ENCODE assay signal across 24 cellular contexts in genomic region chr11:115333951-115334350, GRCh38.
"Had no signal": no experiment of that assay in that cellular context is flagged by ENCODE, and none has a peak within 500 bp of the region (broad histone marks: within the 10 kb centered on the region; RNA-seq: fewer than 3 reads in every experiment).

No MANE protein-coding gene starts in this region.

- H3K9me3 Mint-ChIP-seq: mesothelial cell of epicardium; natural killer cell treated with Interleukin-12 subunit alpha and Interleukin-12 subunit beta and Interleukin-15 and Interleukin-18, amount 100 ng/mL, for 72 hours; neural progenitor cell; stimulated activated naive CD8-positive, alpha-beta T cell treated with anti-CD3 and anti-CD28 coated beads, Interleukin-15, amount 100 ng/mL, for 72 hours had no signal

- H3K27ac Mint-ChIP-seq: mesothelial cell of epicardium; naive B cell; natural killer cell treated with Interleukin-12 subunit alpha and Interleukin-12 subunit beta and Interleukin-15 and Interleukin-18, amount 100 ng/mL, for 72 hours; neural progenitor cell; progenitor cell of endocrine pancreas; stimulated activated naive CD8-positive, alpha-beta T cell treated with anti-CD3 and anti-CD28 coated beads, Interleukin-15, amount 100 ng/mL, for 72 hours had no signal

- ATAC-seq: mucosa of descending colon; natural killer cell treated with Interleukin-12 subunit alpha and Interleukin-12 subunit beta and Interleukin-15 and Interleukin-18, amount 100 ng/mL, for 72 hours; right lobe of liver; stimulated activated naive CD8-positive, alpha-beta T cell treated with anti-CD3 and anti-CD28 coated beads, Interleukin-15, amount 100 ng/mL, for 72 hours had no signal

- H3K4me3 ChIP-seq: dorsolateral prefrontal cortex, left lung, mucosa of descending colon, neural progenitor cell, right lobe of liver, suprapubic skin had no signal

- H3K27me3 ChIP-seq: dorsolateral prefrontal cortex, left lung, neural progenitor cell, right lobe of liver had no signal

- DNase-seq: cortex of kidney; dorsolateral prefrontal cortex; effector CD4-positive, alpha-beta T cell; head of caudate nucleus; left lung; mesenchymal stem cell; mucosa of descending colon; naive B cell; right lobe of liver; small intestine; stimulated activated CD4-positive, alpha-beta T cell treated with anti-CD3 and anti-CD28 coated beads, Interleukin-12 subunit alpha, Interleukin-12 subunit beta, amount 100 ng/mL, for 4 hours; stimulated activated CD4-positive, alpha-beta T cell treated with anti-CD3 and anti-CD28 coated beads, Interleukin-1b, Interleukin-23, amount 100 ng/mL, for 48 hours; stimulated activated CD4-positive, alpha-beta T cell treated with anti-CD3 and anti-CD28 coated beads, Interleukin-4, amount 100 ng/mL, for 1 hour; stimulated activated CD8-positive, alpha-beta memory T cell treated with anti-CD3 and anti-CD28 coated beads, Interleukin-4, amount 100 ng/mL, for 48 hours; stimulated activated naive CD4-positive, alpha-beta T cell; stimulated activated naive CD8-positive, alpha-beta T cell treated with anti-CD3 and anti-CD28 coated beads, Interleukin-15, amount 100 ng/mL, for 72 hours; trophoblast cell had no signal

- H3K4me3 Mint-ChIP-seq: mesothelial cell of epicardium; naive B cell; natural killer cell treated with Interleukin-12 subunit alpha and Interleukin-12 subunit beta and Interleukin-15 and Interleukin-18, amount 100 ng/mL, for 72 hours; neural progenitor cell; stimulated activated naive CD8-positive, alpha-beta T cell treated with anti-CD3 and anti-CD28 coated beads, Interleukin-15, amount 100 ng/mL, for 72 hours had no signal

- H3K4me1 Mint-ChIP-seq: mesothelial cell of epicardium; naive B cell; stimulated activated naive CD8-positive, alpha-beta T cell treated with anti-CD3 and anti-CD28 coated beads, Interleukin-15, amount 100 ng/mL, for 72 hours had no signal

- H3K27me3 Mint-ChIP-seq: naive B cell; progenitor cell of endocrine pancreas; stimulated activated naive CD8-positive, alpha-beta T cell treated with anti-CD3 and anti-CD28 coated beads, Interleukin-15, amount 100 ng/mL, for 72 hours had no signal

- FAIRE-seq: frontal cortex, keratinocyte, small intestine had no signal

- H3K36me3 ChIP-seq: left lung, neural progenitor cell, right lobe of liver, suprapubic skin had no signal

- H3K36me3 Mint-ChIP-seq: naive B cell; natural killer cell treated with Interleukin-12 subunit alpha and Interleukin-12 subunit beta and Interleukin-15 and Interleukin-18, amount 100 ng/mL, for 72 hours; neural progenitor cell had no signal
